Comparison of ENCODE assay signal across 26 cellular contexts in genomic region chr9:17225407-17225806, GRCh38.
"Had no signal": no experiment of that assay in that cellular context is flagged by ENCODE, and none has a peak within 500 bp of the region (broad histone marks: within the 10 kb centered on the region; RNA-seq: fewer than 3 reads in every experiment).

No MANE protein-coding gene starts in this region.

- H3K4me1 ChIP-seq: colonic mucosa, esophagus muscularis mucosa, esophagus squamous epithelium, foreskin keratinocyte, gastrocnemius medialis, gastroesophageal sphincter, heart left ventricle, heart right ventricle had no signal

- DNase-seq: colonic mucosa; cortex of kidney; dermis blood vessel endothelial cell; dorsolateral prefrontal cortex; effector CD4-positive, alpha-beta T cell; effector CD8-positive, alpha-beta T cell; effector memory CD4-positive, alpha-beta T cell; effector memory CD8-positive, alpha-beta T cell; endodermal cell; erythroblast; esophagus squamous epithelium; foreskin fibroblast; foreskin keratinocyte; foreskin melanocyte; gastrocnemius medialis; glutamatergic neuron; head of caudate nucleus; heart left ventricle; heart right ventricle had no signal

- ATAC-seq: effector memory CD8-positive, alpha-beta T cell; esophagus mucosa; foreskin keratinocyte; gastrocnemius medialis; gastroesophageal sphincter; heart left ventricle; heart right ventricle had no signal

- FAIRE-seq: endometrium, endothelial cell of umbilical vein had no signal

- H3K4me3 ChIP-seq: colonic mucosa, coronary artery, dorsolateral prefrontal cortex, esophagus muscularis mucosa, esophagus squamous epithelium, gastrocnemius medialis, gastroesophageal sphincter, heart left ventricle, heart right ventricle had no signal

- H3K27me3 ChIP-seq: colonic mucosa, dorsolateral prefrontal cortex, esophagus muscularis mucosa, esophagus squamous epithelium, foreskin keratinocyte, gastrocnemius medialis, gastroesophageal sphincter, heart left ventricle, heart right ventricle had no signal

- H3K9me3 ChIP-seq: colonic mucosa, esophagus muscularis mucosa, esophagus squamous epithelium, gastroesophageal sphincter, heart right ventricle had no signal

- H3K36me3 ChIP-seq: colonic mucosa, esophagus muscularis mucosa, esophagus squamous epithelium, gastrocnemius medialis had no signal

- H3K27ac ChIP-seq: colonic mucosa, coronary artery, dorsolateral prefrontal cortex, epithelial cell of prostate, esophagus muscularis mucosa, esophagus squamous epithelium, foreskin keratinocyte, gastrocnemius medialis, gastroesophageal sphincter, heart left ventricle, heart right ventricle had no signal
